In the genomic region with DNA sequence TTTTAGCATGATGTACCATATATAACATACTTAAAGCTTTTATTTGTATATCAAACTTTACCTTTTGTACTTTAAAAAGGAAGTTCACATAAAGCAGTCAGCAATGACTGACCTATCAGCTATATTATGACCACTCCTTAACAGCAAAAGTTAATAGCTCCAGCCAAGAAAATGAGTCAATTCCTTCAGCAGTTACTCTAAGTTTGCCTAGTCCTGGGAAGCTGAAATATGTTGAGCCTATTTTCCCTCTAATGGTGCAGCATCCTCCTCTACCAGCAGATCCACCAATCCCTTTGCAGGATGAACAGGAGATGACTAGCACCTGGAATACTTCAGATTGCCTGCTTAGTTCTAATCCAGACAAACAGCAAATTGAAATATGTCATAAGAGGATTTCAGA, we compare ENCODE assay signal across 19 cellular contexts.
DNase-seq lines count a peak whose midpoint lies in the region; ATAC-seq, FAIRE-seq and TF ChIP-seq lines count a peak whose summit lies in the region.
"Had no signal": no experiment of that assay in that cellular context is flagged by ENCODE, and none has a peak within 500 bp of the region (broad histone marks: within the 10 kb centered on the region; RNA-seq: fewer than 3 reads in every experiment).

No MANE protein-coding gene starts in this region.

- dilution Hi-C loops in keratinocyte (cut with MboI; ENCODE audit: extremely low pct_ligation_motif_present, low sequenced_read_pairs) = no loop called here

- H3K4me1 ChIP-seq in keratinocyte (ENCODE audit: control insufficient read depth, extremely low read depth, insufficient read depth, low read length) = peaks cover 5% of the 10 kb centered on the region
- no peaks in the 10 kb centered on the region for H3K4me1 ChIP-seq in hepatocyte (ENCODE audit: insufficient read depth)
- no peaks in the 10 kb centered on the region for H3K4me1 ChIP-seq in right lobe of liver
- H3K4me1 ChIP-seq: adrenal gland, colonic mucosa, vagina had no signal

- peaks cover 6% of the 10 kb centered on the region for H3K36me3 ChIP-seq in bronchial epithelial cell (ENCODE audit: control insufficient read depth, insufficient read depth, low read length)
- peaks cover 6 to 12% of the 10 kb centered on the region in 2 experiments for H3K36me3 ChIP-seq in keratinocyte (ENCODE audit: control insufficient read depth in 2 of 2, extremely low read depth in 1 of 2, insufficient read depth in 2 of 2, low read length in 2 of 2)
- H3K36me3 ChIP-seq in hepatocyte (replicated peaks; ENCODE audit: insufficient read depth, low read depth) = no peaks in the 10 kb centered on the region
- H3K36me3 ChIP-seq in right lobe of liver = peaks cover 0 to 57% (median 13%) of the 10 kb centered on the region in 4 donors

- no peak overlapping the region for H3K4me3 Mint-ChIP-seq in HFFc6
- H3K4me3 Mint-ChIP-seq: GM23338 had no signal

- H3K36me3 Mint-ChIP-seq in HFFc6 (ENCODE audit: low read depth) = peaks cover 11% of the 10 kb centered on the region; the same call in 1 of the 2 replicates

- H3K4me3 ChIP-seq in AG10803 (ENCODE audit: low read length) (no peak overlapping the region), bronchial epithelial cell (ENCODE audit: low read depth, low read length) (no peak overlapping the region), keratinocyte (ENCODE audit: control insufficient read depth in 2 of 3, extremely low read depth in 1 of 3, insufficient read depth in 2 of 3, low read depth in 1 of 3, low read length in 3 of 3) (no peak overlapping the region), hepatocyte (no peak overlapping the region), right lobe of liver (no peak overlapping the region)
- H3K4me3 ChIP-seq: adrenal gland, colonic mucosa, GM23338, vagina had no signal

- H3K27ac ChIP-seq in keratinocyte (ENCODE audit: control insufficient read depth, insufficient read depth, low read length) (no peak overlapping the region), hepatocyte (no peak overlapping the region), right lobe of liver (no peak overlapping the region)
- H3K27ac ChIP-seq: adrenal gland, C4-2B, colonic mucosa, vagina had no signal

- FAIRE-seq in bronchial epithelial cell (lab: Jason Lieb, UNC) = no peak
- no peak for FAIRE-seq in keratinocyte (lab: Jason Lieb, UNC)

- no peak overlapping the region for H3K9ac ChIP-seq in keratinocyte (ENCODE audit: control insufficient read depth, extremely low read depth, insufficient read depth, low read length)

- peak overlapping the region; percentile 37 for H3K27ac Mint-ChIP-seq in HFFc6
- H3K27ac Mint-ChIP-seq: GM23338, progenitor cell of endocrine pancreas had no signal

- DNase-seq in AG10803 (ENCODE audit: low read depth) = peak; percentile 54
- peak; percentile 68 for DNase-seq in HFFc6
- peak; percentile 75 for DNase-seq in bronchial epithelial cell (ENCODE audit: low read depth)
- peak; percentile 21 for DNase-seq in keratinocyte (ENCODE audit: low read depth, low spot score)
- DNase-seq in CD1c-positive myeloid dendritic cell (ENCODE audit: extremely low spot score) = no peak
- DNase-seq in NCI-H1436 treated with DMSO at 0.1 percent for 48 hours (lab: John Stamatoyannopoulos, UW) = no peak
- DNase-seq in hepatocyte (ENCODE audit: low spot score) = no peak
- DNase-seq in right lobe of liver = no peak
- DNase-seq: activated CD4-positive, alpha-beta T cell treated with anti-CD3 and anti-CD28 coated beads, Interleukin-2, amount 50 U/mL, for 48 hours; adrenal gland; colonic mucosa; DMS79 treated with DMSO at 0.1 percent for 48 hours; left ventricle myocardium superior; NCI-H187; NCI-H524 had no signal

- no peak overlapping the region for H3K4me2 ChIP-seq in keratinocyte (ENCODE audit: control insufficient read depth, extremely low read depth, insufficient read depth, low read depth, low read length)
- no peak overlapping the region for H3K4me2 ChIP-seq in hepatocyte
- H3K4me2 ChIP-seq: GM23338 had no signal

- no peaks in the 10 kb centered on the region for H3K79me2 ChIP-seq in keratinocyte (ENCODE audit: control insufficient read depth, insufficient read depth, low read length)
- no peaks in the 10 kb centered on the region for H3K79me2 ChIP-seq in hepatocyte

- TF ChIP-seq CTCF in AG10803 (conservative IDR thresholded peaks at IDR 0.05; ENCODE audit: low read length) = no peak
- TF ChIP-seq CTCF in HFFc6 (IDR thresholded peaks at IDR 0.05) = no peak
- TF ChIP-seq CTCF in bronchial epithelial cell (IDR thresholded peaks at IDR 0.05; ENCODE audit: insufficient read depth, low read length, severe bottlenecking) = no peak
- TF ChIP-seq CTCF in keratinocyte (optimal IDR thresholded peaks at IDR 0.05 in 1 of 3, IDR thresholded peaks at IDR 0.05 in 1 of 3, conservative IDR thresholded peaks at IDR 0.05 in 1 of 3; ENCODE audit: extremely low read depth in 1 of 3, insufficient read depth in 2 of 3, low read length in 3 of 3) = no peak
- TF ChIP-seq CTCF in hepatocyte (IDR thresholded peaks at IDR 0.05; ENCODE audit: poor library complexity) = no peak
- TF ChIP-seq CTCF in right lobe of liver (IDR thresholded peaks at IDR 0.05) = no peak

- H3K9me3 ChIP-seq in keratinocyte (ENCODE audit: control insufficient read depth, low read depth, low read length) (no peaks in the 10 kb centered on the region), hepatocyte (ENCODE audit: low read depth) (no peaks in the 10 kb centered on the region), right lobe of liver (no peaks in the 10 kb centered on the region)
- H3K9me3 ChIP-seq: adrenal gland, colonic mucosa, vagina had no signal

- H3K9me3 Mint-ChIP-seq in HFFc6 = no peaks in the 10 kb centered on the region
- H3K9me3 Mint-ChIP-seq: GM23338 had no signal

- H3K27me3 ChIP-seq in bronchial epithelial cell (ENCODE audit: control insufficient read depth, insufficient read depth, low read length) (no peaks in the 10 kb centered on the region), keratinocyte (ENCODE audit: control insufficient read depth, extremely low read depth, insufficient read depth, low read length) (no peaks in the 10 kb centered on the region), hepatocyte (no peaks in the 10 kb centered on the region), right lobe of liver (no peaks in the 10 kb centered on the region)
- H3K27me3 ChIP-seq: adrenal gland, colonic mucosa, vagina had no signal

- intact Hi-C loops in right lobe of liver (cut with DNase I) = no loop called here

- no peaks in the 10 kb centered on the region for H3K27me3 Mint-ChIP-seq in HFFc6 (ENCODE audit: insufficient read depth)
- H3K27me3 Mint-ChIP-seq: progenitor cell of endocrine pancreas had no signal

- no peak for ATAC-seq in right lobe of liver
- ATAC-seq: GM23338, left ventricle myocardium superior had no signal

- no peaks in the 10 kb centered on the region for H4K20me1 ChIP-seq in keratinocyte (ENCODE audit: control insufficient read depth, extremely low read depth, insufficient read depth, low read length)
- no peaks in the 10 kb centered on the region for H4K20me1 ChIP-seq in hepatocyte (ENCODE audit: insufficient read depth, poor library complexity, severe bottlenecking)

- H2AFZ ChIP-seq in keratinocyte (ENCODE audit: control insufficient read depth, low read length) (no peak overlapping the region), hepatocyte (no peak overlapping the region)
- H2AFZ ChIP-seq: GM23338 had no signal

- H3K9me1 ChIP-seq in keratinocyte (ENCODE audit: control insufficient read depth, extremely low read depth, insufficient read depth, low read length) = no peaks in the 10 kb centered on the region

- H3K9me2 ChIP-seq in hepatocyte (replicated peaks; ENCODE audit: insufficient read depth) = no peaks in the 10 kb centered on the region

- TF ChIP-seq POLR2A in right lobe of liver (IDR thresholded peaks at IDR 0.05) = no peak

- H3K4me1 Mint-ChIP-seq in HFFc6 (ENCODE audit: low read depth) = peaks cover 12% of the 10 kb centered on the region
- H3K4me1 Mint-ChIP-seq: GM23338 had no signal

Comparison
In these comparisons a context has a peak if more than half of its experiments do, and no peak if none do; other contexts are left out.
1. DNase-seq: peak in AG10803 (single experiment), HFFc6 (single experiment), bronchial epithelial cell (single experiment) and keratinocyte (single experiment); none in CD1c-positive myeloid dendritic cell (single experiment), NCI-H1436 treated with DMSO at 0.1 percent for 48 hours (single experiment), hepatocyte (single experiment) and right lobe of liver (0 of 3).